12 cellular contexts compared by ENCODE assay signal in genomic region chr18:54260376-54261072, GRCh38. TPM values are rescaled to one million over a fixed set of nuclear protein-coding genes. Genes with fewer than 3 reads are reported as not detected.
A peak's percentile ranks its signal among the peaks of the same experiment; 100 is the strongest.
DNase-seq lines count a peak whose midpoint lies in the region; FAIRE-seq and TF ChIP-seq lines count a peak whose summit lies in the region.
"Had no signal": no experiment of that assay in that cellular context is flagged by ENCODE, and none has a peak within 500 bp of the region (broad histone marks: within the 10 kb centered on the region; RNA-seq: fewer than 3 reads in every experiment).

No MANE protein-coding gene starts in this region.

- DNase-seq in AG20443 (ENCODE audit: low spot score) (peak; percentile 21), GM19239 (ENCODE audit: insufficient read length, low spot score) (no peak), transverse colon (no peak), Calu3 (no peak)
- no peak for DNase-seq in central memory CD4-positive, alpha-beta T cell
- no peak for DNase-seq in stimulated activated CD4-positive, alpha-beta T cell treated with anti-CD3 and anti-CD28 coated beads, Interleukin-2, amount 100 ng/mL, for 48 hours
- DNase-seq: DMS 273 treated with DMSO at 0.1 percent for 48 hours, ovary, uterus had no signal

- TF ChIP-seq POLR2A in transverse colon (IDR thresholded peaks at IDR 0.05): no peak

- no peaks in the 10 kb centered on the region for H3K27me3 Mint-ChIP-seq in IgD-negative memory B cell
- H3K27me3 Mint-ChIP-seq in dendritic cell treated with granulocyte-macrophage colony-stimulating factor and Interleukin-4, amounts not matched to agents 40 ng/mL and 50 ng/mL, for 4 days: no peaks in the 10 kb centered on the region
- no peaks in the 10 kb centered on the region for H3K27me3 Mint-ChIP-seq in Calu3 (ENCODE audit: unreplicated experiment)

- no peak for TF ChIP-seq EP300 in transverse colon (IDR thresholded peaks at IDR 0.05; ENCODE audit: low read depth)

- no peak overlapping the region for H3K4me3 Mint-ChIP-seq in IgD-negative memory B cell
- H3K4me3 Mint-ChIP-seq in dendritic cell treated with granulocyte-macrophage colony-stimulating factor and Interleukin-4, amounts not matched to agents 40 ng/mL and 50 ng/mL, for 4 days: no peak overlapping the region
- no peak overlapping the region for H3K4me3 Mint-ChIP-seq in Calu3 (ENCODE audit: low read depth, unreplicated experiment)

- H3K9me3 Mint-ChIP-seq in IgD-negative memory B cell: no peaks in the 10 kb centered on the region
- H3K9me3 Mint-ChIP-seq in dendritic cell treated with granulocyte-macrophage colony-stimulating factor and Interleukin-4, amounts not matched to agents 40 ng/mL and 50 ng/mL, for 4 days: no peaks in the 10 kb centered on the region
- no peaks in the 10 kb centered on the region for H3K9me3 Mint-ChIP-seq in Calu3 (ENCODE audit: low read depth, unreplicated experiment)

- no peaks in the 10 kb centered on the region for H3K36me3 ChIP-seq in transverse colon
- H3K36me3 ChIP-seq: ovary, uterus had no signal

- CTCF ChIA-PET in Calu3 (lab: Charles Lee): interaction anchor here (0.6 kb wide), 1 partner anchor 46 kb away, joined by 7 read pairs; no protein-coding TSS in a partner anchor

- peak overlapping the region; percentile 39 to 83 (median 42) for H3K27ac Mint-ChIP-seq in IgD-negative memory B cell
- H3K27ac Mint-ChIP-seq in dendritic cell treated with granulocyte-macrophage colony-stimulating factor and Interleukin-4, amounts not matched to agents 40 ng/mL and 50 ng/mL, for 4 days: peak overlapping the region; percentile 81
- H3K27ac Mint-ChIP-seq in Calu3 (ENCODE audit: unreplicated experiment): no peak overlapping the region

- no TSS peak for BruUV-seq in Calu3 (replicated peaks; lab: Mats Ljungman, UMichigan)

- peak; percentile 86 for FAIRE-seq in GM19239 (lab: Jason Lieb, UNC)
- FAIRE-seq: TTC549 had no signal

- H3K4me1 Mint-ChIP-seq in IgD-negative memory B cell (peaks cover 17 to 29% (median 26%) of the 10 kb centered on the region in 3 donors), Calu3 (ENCODE audit: low read depth, unreplicated experiment) (peaks cover 8% of the 10 kb centered on the region)
- peaks cover 51% of the 10 kb centered on the region for H3K4me1 Mint-ChIP-seq in dendritic cell treated with granulocyte-macrophage colony-stimulating factor and Interleukin-4, amounts not matched to agents 40 ng/mL and 50 ng/mL, for 4 days (ENCODE audit: low read depth)

- no peaks in the 10 kb centered on the region for H3K9me3 ChIP-seq in transverse colon
- H3K9me3 ChIP-seq: ovary, uterus had no signal

- H3K4me3 ChIP-seq in transverse colon: no peak overlapping the region
- H3K4me3 ChIP-seq: ovary, uterus had no signal

- H3K36me3 Mint-ChIP-seq in IgD-negative memory B cell (no peaks in the 10 kb centered on the region), Calu3 (ENCODE audit: insufficient read depth, unreplicated experiment) (no peaks in the 10 kb centered on the region)
- no peaks in the 10 kb centered on the region for H3K36me3 Mint-ChIP-seq in dendritic cell treated with granulocyte-macrophage colony-stimulating factor and Interleukin-4, amounts not matched to agents 40 ng/mL and 50 ng/mL, for 4 days (ENCODE audit: low read depth)

- no peaks in the 10 kb centered on the region for H3K4me1 ChIP-seq in transverse colon
- H3K4me1 ChIP-seq: uterus had no signal

- intact Hi-C loops in dendritic cell treated with granulocyte-macrophage colony-stimulating factor and Interleukin-4, amounts not matched to agents 40 ng/mL and 50 ng/mL, for 4 days (cut with micrococcal nuclease): no loop called here
- intact Hi-C loops in transverse colon (cut with DNase I; ENCODE audit: low total_unique reads) (no loop called here), Calu3 (cut with micrococcal nuclease; ENCODE audit: unreplicated experiment) (no loop called here)

- WGBS in transverse colon (ENCODE audit: low coverage in 1 of 2), 2 donors: 71 to 74% methylated on average over 9 to 11 of the region's 11 CpGs

- in situ Hi-C loops in transverse colon (cut with MboI; ENCODE audit: low pct_ligation_motif_present in 1 of 4, low pct_unique_long_range_greater_than_20kb in 1 of 4, low sequenced_read_pairs in 3 of 4): loop anchor here in 1 of 4 donors (5.0 kb wide), 1 partner anchor 33 kb away; no protein-coding TSS in a partner anchor

- no peaks in the 10 kb centered on the region for H3K27me3 ChIP-seq in transverse colon
- H3K27me3 ChIP-seq: ovary, uterus had no signal

- H3K27ac ChIP-seq in transverse colon: peak overlapping the region in 2 of 4 donors; percentile 19 to 34
- H3K27ac ChIP-seq: ovary, uterus had no signal

- TF ChIP-seq CTCF in transverse colon (IDR thresholded peaks at IDR 0.05): no peak
- TF ChIP-seq CTCF in Calu3 (IDR thresholded peaks at IDR 0.05; ENCODE audit: unreplicated experiment): no peak

RNA-seq across cellular contexts. Expression of gene POLI, which starts 8.8 kb away (rescaled TPM):
- 5.4 TPM for polyA plus RNA-seq in IgD-negative memory B cell
- 10 to 100 TPM in 3 of 4 donors, 1 to 10 TPM in 1; 5.2 to 29.7 (median 15.9) TPM for total RNA-seq in transverse colon
- total RNA-seq in Calu3 (2022): 25.2 and 26.1 TPM in 2 replicates

RNA-seq across cellular contexts. Expression of gene MBD2, which starts 36.1 kb away (rescaled TPM):
- polyA plus RNA-seq in IgD-negative memory B cell: 12.3 TPM
- total RNA-seq in transverse colon: 10 to 100 TPM; 26.9 to 62.1 (median 35.9) TPM
- 103 and 106 TPM in 2 replicates for total RNA-seq in Calu3 (2022)
